Comparison of ENCODE assay signal across 8 cellular contexts in genomic region chr7:66492405-66492804, GRCh38.
A peak's percentile ranks its signal among the peaks of the same experiment; 100 is the strongest.
DNase-seq lines count a peak whose midpoint lies in the region; ATAC-seq, FAIRE-seq and TF ChIP-seq lines count a peak whose summit lies in the region.
"Not testable (repeated sequence)": the region's sequence is repeated elsewhere in the genome, so short reads cannot be mapped to it uniquely, and the experiment has no call there.

No MANE protein-coding gene starts in this region.

- H2AK5ac ChIP-seq in mesenchymal stem cell (ENCODE audit: low read length, severe bottlenecking), result peak overlapping the region; percentile 97

- peak overlapping the region; percentile 86 for H3K27ac ChIP-seq in CD4-positive, alpha-beta T cell (ENCODE audit: low read depth, low read length)
- H3K27ac ChIP-seq in KMS-11; mesenchymal stem cell (ENCODE audit: low read length, poor library complexity, severe bottlenecking): not testable (repeated sequence)
- peak overlapping the region; percentile 81; the same call in 1 of the 2 replicates for H3K27ac ChIP-seq in GM12878 (ENCODE audit: control insufficient read depth, insufficient read depth)
- H3K27ac ChIP-seq in tibial nerve, result peak overlapping the region; percentile 90 to 98 (median 96)

- not testable (repeated sequence) for TF ChIP-seq POLR2A in GM12878 (IDR thresholded peaks at IDR 0.05; ENCODE audit: low read depth, low read length); tibial nerve (IDR thresholded peaks at IDR 0.05)

- not testable (repeated sequence) for ATAC-seq in CD4-positive, alpha-beta T cell (ENCODE audit: poor library complexity); activated B cell treated with CpG ODN at 0.5 μM for 24 hours (ENCODE audit: low read depth); GM12878

- peak overlapping the region; percentile 35 to 67 for H3K4ac ChIP-seq in mesenchymal stem cell (ENCODE audit: low read depth in 1 of 2, low read length in 2 of 2)

- peak overlapping the region in 1 of 2 experiments; percentile 48 for H3K14ac ChIP-seq in mesenchymal stem cell (ENCODE audit: low read length in 2 of 2)

- DNase-seq in CD4-positive, alpha-beta T cell; activated B cell treated with CpG ODN at 0.5 μM for 24 hours; GM12878 (ENCODE audit: low read depth, low spot score); fibroblast of mammary gland (ENCODE audit: low read depth); mesenchymal stem cell; progenitor cell of endocrine pancreas (ENCODE audit: low spot score, unreplicated experiment); tibial nerve (ENCODE audit: low spot score in 2 of 2): not testable (repeated sequence)

- not testable (repeated sequence) for H4K20me1 ChIP-seq in KMS-11 (ENCODE audit: insufficient read depth); GM12878 (ENCODE audit: control insufficient read depth, insufficient read depth)

- not testable (repeated sequence) for H3K9me3 ChIP-seq in CD4-positive, alpha-beta T cell (ENCODE audit: control insufficient read depth, low read length); GM12878 (replicated peaks; ENCODE audit: control insufficient read depth, insufficient read depth, low read length); mesenchymal stem cell (ENCODE audit: control insufficient read depth, low read length); tibial nerve

- not testable (repeated sequence) for H2BK15ac ChIP-seq in mesenchymal stem cell (ENCODE audit: low read depth, poor library complexity, severe bottlenecking)

- not testable (repeated sequence) for H3K79me1 ChIP-seq in mesenchymal stem cell (replicated peaks; ENCODE audit: low read length, poor library complexity, severe bottlenecking)

- RAD21 ChIA-PET in GM12878 (lab: Charles Lee; ENCODE audit: unreplicated experiment), result interaction anchor here (0.9 kb wide), 1 partner anchor 377 kb away, joined by 3 read pairs; no protein-coding TSS in a partner anchor

- H4K8ac ChIP-seq in mesenchymal stem cell (ENCODE audit: low read length), result peak overlapping the region; percentile 98

- H3K27me3 ChIP-seq in CD4-positive, alpha-beta T cell (ENCODE audit: control insufficient read depth, insufficient read depth, low read length); KMS-11 (ENCODE audit: insufficient read depth, low read depth); GM12878 (replicated peaks in 1 of 2; ENCODE audit: control insufficient read depth in 2 of 2, insufficient read depth in 2 of 2, low read length in 1 of 2); mesenchymal stem cell (ENCODE audit: control insufficient read depth in 1 of 2, insufficient read depth in 1 of 2, low read length in 2 of 2); tibial nerve: not testable (repeated sequence)

- H2BK120ac ChIP-seq in mesenchymal stem cell (ENCODE audit: low read depth, low read length), result not testable (repeated sequence)

- peaks cover 22% of the 10 kb centered on the region for H3K4me1 Mint-ChIP-seq in CD4-positive, alpha-beta T cell (ENCODE audit: low read depth)
- H3K4me1 Mint-ChIP-seq in activated B cell treated with CpG ODN at 0.5 μM for 24 hours, result peaks cover 16% of the 10 kb centered on the region
- H3K4me1 Mint-ChIP-seq in progenitor cell of endocrine pancreas (ENCODE audit: low read depth), result not testable (repeated sequence)

- peak overlapping the region in 1 of 2 experiments; percentile 22 for H3K18ac ChIP-seq in mesenchymal stem cell (ENCODE audit: low read depth in 1 of 2, low read length in 2 of 2)

- H2BK5ac ChIP-seq in mesenchymal stem cell (ENCODE audit: low read depth, low read length, poor library complexity, severe bottlenecking), result not testable (repeated sequence)

- H3K4me2 ChIP-seq in KMS-11 (peak overlapping the region; percentile 93; the same call in 1 of the 2 replicates), GM12878 (ENCODE audit: control insufficient read depth, insufficient read depth) (peak overlapping the region; percentile 66), mesenchymal stem cell (ENCODE audit: low read length, poor library complexity, severe bottlenecking) (peak overlapping the region; percentile 83)

- not testable (repeated sequence) for H3K4me3 ChIP-seq in KMS-11 (IDR thresholded peaks at IDR 0.05; ENCODE audit: insufficient read depth, low read depth, low read length)
- H3K4me3 ChIP-seq in GM12878 (peak overlapping the region; percentile 96), fibroblast of mammary gland (ENCODE audit: control insufficient read depth, low read depth, low read length) (peak overlapping the region; percentile 77), mesenchymal stem cell (ENCODE audit: insufficient read depth in 1 of 2, low read depth in 1 of 2, low read length in 2 of 2) (peak overlapping the region in 1 of 2 experiments; percentile 89), tibial nerve (peak overlapping the region; percentile 64 to 88 (median 80))

- BruUV-seq in GM12878 (replicated peaks; lab: Mats Ljungman, UMichigan), result not testable (repeated sequence)

- TF ChIP-seq RAD21 in GM12878 (IDR thresholded peaks at IDR 0.05; ENCODE audit: insufficient read depth, low read depth, low read length), result not testable (repeated sequence)

- SMC1A ChIA-PET in GM12878 (lab: Charles Lee; ENCODE audit: uncharacterized antibody, unreplicated experiment), result not testable (repeated sequence)

- CTCF ChIA-PET in CD4-positive, alpha-beta T cell (lab: Charles Lee); activated B cell treated with CpG ODN at 0.5 μM for 24 hours (lab: Charles Lee); GM12878 (lab: Yijun Ruan, JAX): not testable (repeated sequence)

- WGBS in GM12878 (ENCODE audit: insufficient coverage, insufficient replicate concordance, low lambda C conversion rate, missing lambda C conversion rate), result 97% methylated on average over 6 of the region's 7 CpGs
- WGBS in mesenchymal stem cell, result over 99% methylated on average over 6 of the region's 7 CpGs
- 89 to 92% methylated on average over 2 to 7 of the region's 7 CpGs for WGBS in tibial nerve, 2 donors

- peak overlapping the region; percentile 100 for H3K27ac Mint-ChIP-seq in CD4-positive, alpha-beta T cell
- H3K27ac Mint-ChIP-seq in activated B cell treated with CpG ODN at 0.5 μM for 24 hours, result peak overlapping the region; percentile 96
- H3K27ac Mint-ChIP-seq in progenitor cell of endocrine pancreas, result peak overlapping the region; percentile 99

- H3K36me3 ChIP-seq in KMS-11 (ENCODE audit: insufficient read depth); GM12878 (ENCODE audit: control insufficient read depth in 2 of 2, insufficient read depth in 2 of 2, low read length in 1 of 2); mesenchymal stem cell (ENCODE audit: control insufficient read depth in 1 of 2, insufficient read depth in 2 of 2, low read depth in 1 of 2, low read length in 2 of 2): not testable (repeated sequence)
- peaks cover 0 to 14% (median 0%) of the 10 kb centered on the region in 3 donors for H3K36me3 ChIP-seq in tibial nerve

- H3K36me3 Mint-ChIP-seq in CD4-positive, alpha-beta T cell (ENCODE audit: low read depth); progenitor cell of endocrine pancreas (ENCODE audit: insufficient read depth): not testable (repeated sequence)
- peaks cover 12% of the 10 kb centered on the region for H3K36me3 Mint-ChIP-seq in activated B cell treated with CpG ODN at 0.5 μM for 24 hours (ENCODE audit: low read depth)

- H3K27me3 Mint-ChIP-seq in CD4-positive, alpha-beta T cell; activated B cell treated with CpG ODN at 0.5 μM for 24 hours; progenitor cell of endocrine pancreas: not testable (repeated sequence)

- H3K23ac ChIP-seq in mesenchymal stem cell (ENCODE audit: low read length in 2 of 2), result not testable (repeated sequence)

- H3K9me3 Mint-ChIP-seq in CD4-positive, alpha-beta T cell; activated B cell treated with CpG ODN at 0.5 μM for 24 hours; progenitor cell of endocrine pancreas (ENCODE audit: low read depth): not testable (repeated sequence)

- not testable (repeated sequence) for H3K79me2 ChIP-seq in KMS-11 (ENCODE audit: insufficient read depth, low read depth); GM12878 (ENCODE audit: control insufficient read depth, insufficient read depth, low read length)

- POLR2A ChIA-PET in CD4-positive, alpha-beta T cell (lab: Charles Lee), result interaction anchor here (1.7 to 2.6 kb wide), 5 partner anchors 161 to 504 kb away, joined by 7 to 49 read pairs (median 17); partner anchors contain the start of genes RABGEF1 and TYW1
- POLR2A ChIA-PET in activated B cell treated with CpG ODN at 0.5 μM for 24 hours (lab: Charles Lee), result interaction anchor here (1.7 kb wide), 2 partner anchors 79 to 352 kb away, joined by 8 to 24 read pairs; no protein-coding TSS in a partner anchor
- POLR2A ChIA-PET in GM12878 (lab: Charles Lee), result not testable (repeated sequence)

- H4K91ac ChIP-seq in mesenchymal stem cell (ENCODE audit: low read length), result peak overlapping the region; percentile 56

- H3K4me1 ChIP-seq in KMS-11 (ENCODE audit: low read depth, poor library complexity, severe bottlenecking); GM12878 (ENCODE audit: control insufficient read depth, insufficient read depth, low read length); mesenchymal stem cell (ENCODE audit: control insufficient read depth, insufficient read depth, low read depth, low read length): not testable (repeated sequence)
- peaks cover 0 to 15% (median 8%) of the 10 kb centered on the region in 4 donors for H3K4me1 ChIP-seq in tibial nerve

- not testable (repeated sequence) for FAIRE-seq in GM12878 (lab: Jason Lieb, UNC)

- H2BK12ac ChIP-seq in mesenchymal stem cell (ENCODE audit: low read length in 2 of 2), result not testable (repeated sequence)

- peak overlapping the region; percentile 95; the same call in 1 of the 2 replicates for H2AFZ ChIP-seq in KMS-11 (ENCODE audit: low read depth)
- not testable (repeated sequence) for H2AFZ ChIP-seq in GM12878 (ENCODE audit: control insufficient read depth, low read depth, low read length); mesenchymal stem cell (ENCODE audit: low read depth, low read length)

- not testable (repeated sequence) for TF ChIP-seq EP300 in GM12878 (IDR thresholded peaks at IDR 0.05; ENCODE audit: borderline replicate concordance in 1 of 2, control insufficient read depth in 1 of 2, low read depth in 2 of 2, low read length in 2 of 2); tibial nerve (IDR thresholded peaks at IDR 0.05)

- TF ChIP-seq CTCF in CD4-positive, alpha-beta T cell (IDR thresholded peaks at IDR 0.05); KMS-11 (conservative IDR thresholded peaks at IDR 0.05; ENCODE audit: low read depth, low read length); activated B cell treated with CpG ODN at 0.5 μM for 24 hours (IDR thresholded peaks at IDR 0.05); GM12878 (IDR thresholded peaks at IDR 0.05 in 2 of 3, conservative IDR thresholded peaks at IDR 0.05 in 1 of 3; ENCODE audit: control insufficient read depth in 2 of 3, extremely low read depth in 1 of 3, insufficient read depth in 1 of 3, low read depth in 3 of 3, low read length in 3 of 3); fibroblast of mammary gland (conservative IDR thresholded peaks at IDR 0.05; ENCODE audit: control insufficient read depth, insufficient read depth, low read depth, low read length); progenitor cell of endocrine pancreas (IDR thresholded peaks at IDR 0.05; ENCODE audit: unreplicated experiment); tibial nerve (IDR thresholded peaks at IDR 0.05): not testable (repeated sequence)

- peak overlapping the region; percentile 97 for H3K4me3 Mint-ChIP-seq in CD4-positive, alpha-beta T cell
- peak overlapping the region; percentile 91 for H3K4me3 Mint-ChIP-seq in activated B cell treated with CpG ODN at 0.5 μM for 24 hours
- peak overlapping the region; percentile 93 for H3K4me3 Mint-ChIP-seq in progenitor cell of endocrine pancreas (ENCODE audit: low read depth)

- in situ Hi-C loops in GM12878 (cut with MboI), result not testable (repeated sequence)

- intact Hi-C loops in CD4-positive, alpha-beta T cell (cut with DNase I, micrococcal nuclease), result loop anchor here (2.0 to 10.0 kb wide), 12 partner anchors 80 to 1698 kb away; partner anchors contain the start of genes CRCP (in 1 of the 2), GUSB (in 1 of the 2), RABGEF1 (in 1 of the 2) and SBDS (in 1 of the 2)
- intact Hi-C loops in activated B cell treated with CpG ODN at 0.5 μM for 24 hours (cut with micrococcal nuclease) (loop anchor here (2.0 to 10.0 kb wide), 3 partner anchors 378 to 810 kb away; partner anchors contain the start of gene CRCP), GM12878 (cut with micrococcal nuclease; ENCODE audit: unreplicated experiment) (loop anchor here (5.0 to 10.0 kb wide), 2 partner anchors 288 to 505 kb away; partner anchors contain the start of gene TPST1)

- H3K9ac ChIP-seq in KMS-11, result not testable (repeated sequence)
- peak overlapping the region; percentile 81; the same call in 1 of the 2 replicates for H3K9ac ChIP-seq in GM12878 (ENCODE audit: control insufficient read depth, insufficient read depth, low read length)
- H3K9ac ChIP-seq in mesenchymal stem cell (ENCODE audit: low read length), result peak overlapping the region; percentile 95
